In the genomic region with DNA sequence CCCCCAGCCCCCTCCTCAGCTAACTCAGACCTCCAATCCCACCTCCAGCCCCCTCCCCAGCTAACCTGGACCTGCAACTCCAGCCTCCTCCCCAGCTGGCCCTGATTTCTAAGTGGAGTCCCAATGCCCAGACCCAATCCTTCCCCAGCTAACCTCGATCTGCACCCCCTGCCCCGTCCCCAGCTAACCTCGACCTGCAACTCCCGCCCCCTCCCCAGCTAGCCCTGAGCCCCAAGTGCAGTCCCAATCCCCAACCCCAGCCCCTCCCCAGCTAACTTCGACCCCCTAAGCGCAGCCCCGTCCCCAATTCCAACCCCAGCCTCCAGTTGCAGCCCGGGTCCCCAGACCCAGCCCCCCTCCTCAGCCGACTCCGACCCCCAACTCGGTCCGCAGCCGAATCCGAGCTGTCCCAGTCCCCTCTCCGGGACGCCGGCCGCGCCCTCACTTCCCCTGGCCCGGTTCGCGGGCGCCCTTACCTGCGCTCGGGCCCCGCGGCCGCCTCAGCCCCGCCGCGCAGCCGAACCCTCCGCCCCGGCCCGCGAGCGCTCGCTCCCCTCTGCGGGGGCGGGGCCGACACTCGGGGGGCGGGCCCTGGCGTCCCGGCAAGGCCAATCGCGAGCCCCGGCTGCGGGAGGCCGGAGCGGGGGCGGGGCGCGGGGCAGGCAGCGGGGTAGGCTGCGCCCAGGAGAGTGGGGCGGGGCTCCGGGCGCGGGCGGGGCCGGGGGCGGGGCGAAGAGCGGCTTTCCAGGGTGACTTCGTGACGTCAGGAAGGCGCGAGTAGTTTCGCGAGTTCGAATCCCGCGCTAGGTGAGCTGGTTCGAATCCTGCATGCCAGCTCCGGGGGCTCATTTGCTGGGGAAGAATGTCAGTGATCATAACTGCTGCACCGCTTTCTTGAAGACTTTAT, we compare ENCODE assay signal across 8 cellular contexts. TPM values are rescaled to one million over a fixed set of nuclear protein-coding genes. Genes with fewer than 3 reads are reported as not detected.
DNase-seq lines count a peak whose midpoint lies in the region; ATAC-seq, FAIRE-seq and TF ChIP-seq lines count a peak whose summit lies in the region.

TSS of gene GNG7 (minus strand) at position 525 of the 907 bp plus-strand sequence. CDS start 182,006 bp downstream, outside the sequence.

- peaks cover 0 to 2% of the 10 kb centered on the region in 2 experiments for H4K20me1 ChIP-seq in H1 (replicated peaks in 1 of 2; ENCODE audit: control insufficient read depth in 1 of 2, insufficient read depth in 2 of 2, low read length in 2 of 2)

- CTCF ChIA-PET in H1 (lab: Charles Lee; ENCODE audit: partially characterized antibody) = interaction anchor here (0.6 to 3.2 kb wide), 11 partner anchors 16 to 1030 kb away, joined by 3 to 11 read pairs (median 4); no protein-coding TSS in a partner anchor

- no peak within 1 kb of the TSS; the same call in 1 of the 2 replicates for H4K8ac ChIP-seq in H1 (ENCODE audit: extremely low read depth, insufficient read depth, low read length)
- peak within 1 kb of the TSS; percentile 82 for H4K8ac ChIP-seq in mesendoderm (ENCODE audit: low read depth, low read length)

- H3K36me3 ChIP-seq in H1 (ENCODE audit: control insufficient read depth in 2 of 4, insufficient read depth in 4 of 4, low read length in 3 of 4) (no peaks in the 10 kb centered on the region), mesendoderm (ENCODE audit: control insufficient read depth, insufficient read depth, low read length) (no peaks in the 10 kb centered on the region)

- H3K4me2 ChIP-seq in H1 (ENCODE audit: insufficient read depth in 1 of 2, low read depth in 2 of 2, low read length in 2 of 2) (peak within 1 kb of the TSS; percentile 90 to 94), mesendoderm (ENCODE audit: low read length) (peak within 1 kb of the TSS; percentile 77)

- no peak within 1 kb of the TSS for H2BK12ac ChIP-seq in H1 (ENCODE audit: low read depth, low read length)

- H3K79me1 ChIP-seq in H1 (ENCODE audit: low read depth, low read length) (no peaks in the 10 kb centered on the region), mesendoderm (ENCODE audit: low read length) (no peaks in the 10 kb centered on the region)

- H3K9me3 ChIP-seq in H1 (ENCODE audit: insufficient read depth in 2 of 2, low read depth in 1 of 2, low read length in 1 of 2) = no peaks in the 10 kb centered on the region

- ATAC-seq in HG03045 (IDR thresholded peaks at IDR 0.05; ENCODE audit: unreplicated experiment) = peak; percentile 82

- H2AFZ ChIP-seq in H1 (ENCODE audit: low read length) = no peak within 1 kb of the TSS; the same call in 1 of the 2 replicates

- H2BK5ac ChIP-seq in H1 (ENCODE audit: low read depth, low read length) (no peak within 1 kb of the TSS), mesendoderm (ENCODE audit: low read length) (no peak within 1 kb of the TSS)

- TF ChIP-seq CTCF in H1 (IDR thresholded peaks at IDR 0.05; ENCODE audit: control extremely low read depth in 1 of 3, insufficient read depth in 1 of 3, low read depth in 1 of 3, low read length in 3 of 3) = no peak

- TF ChIP-seq POLR2A in H1 (IDR thresholded peaks at IDR 0.05; ENCODE audit: control extremely low read depth in 1 of 2, low read depth in 2 of 2, low read length in 2 of 2) = peak in 1 of 2 experiments; percentile 43; a peak in 1 of 3 replicates

- H3K4ac ChIP-seq in H1 (replicated peaks; ENCODE audit: insufficient read length, low read depth, low read length) = peak within 1 kb of the TSS; percentile 38
- H3K4ac ChIP-seq in mesendoderm (ENCODE audit: low read depth, low read length) = peak within 1 kb of the TSS; percentile 63

- peaks cover 4% of the 10 kb centered on the region; the same call in 1 of the 2 replicates for H3K23me2 ChIP-seq in H1 (ENCODE audit: low read depth, low read length)

- no peaks in the 10 kb centered on the region for H3K79me2 ChIP-seq in H1 (ENCODE audit: control insufficient read depth in 1 of 2, insufficient read depth in 2 of 2, low read length in 2 of 2)
- H3K79me2 ChIP-seq in mesendoderm (ENCODE audit: control insufficient read depth, insufficient read depth, low read length) = no peaks in the 10 kb centered on the region

- peaks cover 0 to 20% (median 17%) of the 10 kb centered on the region in 4 experiments; a peak in 6 of 7 replicates for H3K27me3 ChIP-seq in H1 (replicated peaks in 1 of 4; ENCODE audit: control insufficient read depth in 3 of 4, extremely low read depth in 1 of 4, insufficient read depth in 3 of 4, low read length in 3 of 4)
- peaks cover 16% of the 10 kb centered on the region for H3K27me3 ChIP-seq in mesendoderm (ENCODE audit: insufficient read depth, low read length, poor library complexity)

- H2AK5ac ChIP-seq in H1 (ENCODE audit: low read depth, low read length) (no peak within 1 kb of the TSS), mesendoderm (ENCODE audit: low read length) (no peak within 1 kb of the TSS)

- no peak within 1 kb of the TSS for H2BK20ac ChIP-seq in H1 (ENCODE audit: low read length)

- WGBS in H1 (ENCODE audit: extremely low coverage in 1 of 2, insufficient coverage in 1 of 2, insufficient read length in 1 of 2, insufficient replicate concordance in 2 of 2, low coverage in 1 of 2, low lambda C conversion rate in 2 of 2, missing lambda C conversion rate in 1 of 2), 2 experiments = 67% methylated on average over 1 of the region's 77 CpGs; no CpG with 5 or more reads in 1 of the 2 experiments
- WGBS in mesendoderm (ENCODE audit: extremely low coverage, insufficient coverage, low lambda C conversion rate) = no CpG with 5 or more reads among the region's 77 CpGs

- no peak within 1 kb of the TSS for H3K14ac ChIP-seq in H1 (ENCODE audit: insufficient read length)

- no peak for FAIRE-seq in H1 (lab: Jason Lieb, UNC)

- H3K23ac ChIP-seq in H1 (ENCODE audit: insufficient read length) (no peak within 1 kb of the TSS), mesendoderm (ENCODE audit: low read length) (no peak within 1 kb of the TSS)

- no peak within 1 kb of the TSS for H4K5ac ChIP-seq in H1 (ENCODE audit: insufficient read length, low read depth, low read length)
- no peak within 1 kb of the TSS for H4K5ac ChIP-seq in mesendoderm (ENCODE audit: low read length)

- H3K56ac ChIP-seq in H1 (replicated peaks; ENCODE audit: insufficient read length, low read depth, low read length) (no peak within 1 kb of the TSS), mesendoderm (ENCODE audit: low read length) (peak within 1 kb of the TSS; percentile 87)

- no peak for TF ChIP-seq EP300 in H1 (IDR thresholded peaks at IDR 0.05; ENCODE audit: borderline replicate concordance in 1 of 2, low read depth in 2 of 2, low read length in 2 of 2)

- H3K18ac ChIP-seq in H1 (ENCODE audit: extremely low read depth, low read length) = no peak within 1 kb of the TSS
- peak within 1 kb of the TSS; percentile 64 for H3K18ac ChIP-seq in mesendoderm (ENCODE audit: low read length)

- H3K4me1 ChIP-seq in H1 (replicated peaks in 1 of 4; ENCODE audit: control insufficient read depth in 3 of 4, insufficient read depth in 4 of 4, low read length in 3 of 4) = peaks cover 3 to 8% (median 5%) of the 10 kb centered on the region in 4 experiments
- H3K4me1 ChIP-seq in mesendoderm (ENCODE audit: control insufficient read depth, low read depth, low read length) = no peaks in the 10 kb centered on the region

- DNase-seq in NCI-H1694 (lab: John Stamatoyannopoulos, UW) = peak; percentile 46
- DNase-seq in NCI-H1694 treated with DMSO at 0.1 percent for 48 hours (lab: John Stamatoyannopoulos, UW) = no peak
- DNase-seq in NCI-H82 treated with DMSO at 0.1 percent for 48 hours (lab: John Stamatoyannopoulos, UW; ENCODE audit: unreplicated experiment) = peak; percentile 9
- peak; percentile 79 for DNase-seq in activated CD8-positive, alpha-beta memory T cell treated with anti-CD3 and anti-CD28 coated beads, Interleukin-2, amount 50 U/mL, for 24 hours (ENCODE audit: extremely low read depth)
- peak in 1 of 2 experiments; percentile 96 for DNase-seq in H1 (ENCODE audit: low read depth in 1 of 2, low spot score in 2 of 2)
- peak; percentile 93 for DNase-seq in mesendoderm
- DNase-seq in stimulated activated CD8-positive, alpha-beta memory T cell treated with anti-CD3 and anti-CD28 coated beads, Interleukin-12 subunit alpha, Interleukin-12 subunit beta, amount 100 ng/mL, for 1 hour (ENCODE audit: low read depth) = peak; percentile 83

- H4K91ac ChIP-seq in H1 (replicated peaks; ENCODE audit: insufficient read length, low read length) = no peak within 1 kb of the TSS

- no peak within 1 kb of the TSS for H2BK120ac ChIP-seq in H1 (replicated peaks; ENCODE audit: low read depth, low read length)
- H2BK120ac ChIP-seq in mesendoderm (ENCODE audit: low read depth, low read length) = no peak within 1 kb of the TSS

- no peak within 1 kb of the TSS for H3K27ac ChIP-seq in H1 (ENCODE audit: low read depth, low read length)
- H3K27ac ChIP-seq in mesendoderm (ENCODE audit: low read depth, low read length) = no peak within 1 kb of the TSS

- no peak for TF ChIP-seq RAD21 in H1 (IDR thresholded peaks at IDR 0.05 in 1 of 2, conservative IDR thresholded peaks at IDR 0.05 in 1 of 2; ENCODE audit: low read depth in 2 of 2, low read length in 2 of 2)

- POLR2A ChIA-PET in H1 (lab: Charles Lee; ENCODE audit: partially characterized antibody) = interaction anchor here (0.8 to 2.4 kb wide), 9 partner anchors 13 to 100 kb away, joined by 3 to 8 read pairs (median 3); no protein-coding TSS in a partner anchor

- H2BK15ac ChIP-seq in H1 (ENCODE audit: low read length) (no peak within 1 kb of the TSS), mesendoderm (replicated peaks; ENCODE audit: low read depth) (no peak within 1 kb of the TSS)

- H3K9ac ChIP-seq in H1 (replicated peaks in 1 of 4; ENCODE audit: extremely low read depth in 1 of 4, low read depth in 3 of 4, low read length in 3 of 4) (peak within 1 kb of the TSS in 2 of 4 experiments; percentile 7 to 25; a peak in 2 of 7 replicates), mesendoderm (ENCODE audit: low read length) (peak within 1 kb of the TSS; percentile 71)

- H3K4me3 ChIP-seq in H1 (ENCODE audit: extremely low read depth in 1 of 4, insufficient read depth in 2 of 4, low read depth in 3 of 4, low read length in 4 of 4) = peak within 1 kb of the TSS; percentile 59 to 89 (median 72)
- peak within 1 kb of the TSS; percentile 62 for H3K4me3 ChIP-seq in mesendoderm (ENCODE audit: low read length)

TF ChIP-seq in H1, 55 proteins besides CTCF, POLR2A, EP300 and RAD21 (continues in another document):
- TF ChIP-seq GABPA (IDR thresholded peaks at IDR 0.05; ENCODE audit: borderline replicate concordance, insufficient read depth, low read length) (no peak), KDM1A (IDR thresholded peaks at IDR 0.05; ENCODE audit: borderline replicate concordance, low read length) (peak; percentile 66; the same call in 1 of the 2 replicates)

RNA-seq across cellular contexts. Expression of gene GNG7, which starts in this region (rescaled TPM):
- 7.0 and 7.8 TPM in 2 replicates for total RNA-seq in H1 (2021; fragmentation: NEBNext Ultra II Directional; extraction: Animal tissue kit (Norgen Biotek cat#: 25700))
- polyA plus RNA-seq in H1 (2011; rRNA removed) = 2.8 and 5.6 TPM in 2 replicates
- polyA plus RNA-seq in H1 (2011; cell fraction: cytosol; rRNA removed) = 4.4 TPM
- 5.8 TPM for polyA plus RNA-seq in H1 (2011; cell fraction: nucleus; rRNA removed)
- 4.4 to 5.6 TPM (median 4.9 TPM) in 4 replicates for polyA plus RNA-seq in H1 (2012, experiment 1 of 2)
- 4.8 TPM for polyA plus RNA-seq in H1 (2012, experiment 2 of 2)
- 5.1 TPM for polyA plus RNA-seq in H1 (2013, experiment 1 of 2)
- 5.1 TPM for polyA plus RNA-seq in H1 (2013, experiment 2 of 2)
- polyA minus RNA-seq in H1 (2011; rRNA and poly(A)+ RNA removed) = 1.0 and 2.5 TPM in 2 replicates
- polyA minus RNA-seq in H1 (2011; cell fraction: cytosol; rRNA and poly(A)+ RNA removed) = 2.9 TPM
- 2.0 TPM for polyA minus RNA-seq in H1 (2011; cell fraction: nucleus; rRNA and poly(A)+ RNA removed)
- 1.2 TPM for polyA plus RNA-seq in mesendoderm (2013, experiment 1 of 2)
- polyA plus RNA-seq in mesendoderm (2013, experiment 2 of 2) = 1.2 TPM
